ENCODE assay signal across 8 cellular contexts in genomic region chr7:137999496-138000080, GRCh38. TPM values are rescaled to one million over a fixed set of nuclear protein-coding genes. Genes with fewer than 3 reads are reported as not detected.
A peak's percentile ranks its signal among the peaks of the same experiment; 100 is the strongest.
DNase-seq lines count a peak whose midpoint lies in the region; ATAC-seq, FAIRE-seq and TF ChIP-seq lines count a peak whose summit lies in the region.

No MANE protein-coding gene starts in this region.

- H3K9ac ChIP-seq in kidney (ENCODE audit: low read length in 2 of 2), result peak overlapping the region; percentile 7 to 55

- H3K4me1 Mint-ChIP-seq in activated T-cell treated with anti-CD3 and anti-CD28 coated beads, Interleukin-2, amount 50 U/mL, for 24 hours (ENCODE audit: low read depth), result peaks cover 49% of the 10 kb centered on the region

- H3K9me3 ChIP-seq in kidney (ENCODE audit: control insufficient read depth in 1 of 2, low read length in 2 of 2) (no peaks in the 10 kb centered on the region), thoracic aorta (no peaks in the 10 kb centered on the region)

- peak overlapping the region; percentile 96 for H3K4me3 Mint-ChIP-seq in activated T-cell treated with anti-CD3 and anti-CD28 coated beads, Interleukin-2, amount 50 U/mL, for 24 hours

- H3K27ac ChIP-seq in angular gyrus (ENCODE audit: low read depth, low read length) (peak overlapping the region; percentile 51), kidney (ENCODE audit: low read depth in 2 of 2, low read length in 2 of 2) (peak overlapping the region; percentile 25 to 63), thoracic aorta (peak overlapping the region; percentile 96 to 99)

- TF ChIP-seq CTCF in kidney (IDR thresholded peaks at IDR 0.05; ENCODE audit: borderline replicate concordance, extremely low read depth, insufficient read depth) (no peak), thoracic aorta (IDR thresholded peaks at IDR 0.05) (no peak)

- DNase-seq in activated T-cell treated with anti-CD3 and anti-CD28 coated beads, Interleukin-2, amount 50 U/mL, for 24 hours, result no peak
- DNase-seq in activated T-cell treated with anti-CD3 and anti-CD28 coated beads, Interleukin-2, amount 50 U/mL, for 48 hours, result no peak
- DNase-seq in kidney, result no peak
- no peak for DNase-seq in thoracic aorta (ENCODE audit: low spot score)
- DNase-seq in HK-2 (ENCODE audit: unreplicated experiment), result no peak
- DNase-seq in glomerular visceral epithelial cell (ENCODE audit: extremely low spot score), result no peak
- DNase-seq in SIG-M5 treated with dmso at 0.1 percent for 504 hours (lab: John Stamatoyannopoulos, UW; ENCODE audit: unreplicated experiment), result no peak

- peaks cover 25 to 26% of the 10 kb centered on the region in 2 donors for H3K4me1 ChIP-seq in kidney (ENCODE audit: control insufficient read depth in 1 of 2, insufficient read depth in 1 of 2, low read depth in 1 of 2, low read length in 2 of 2)
- peaks cover 43 to 49% of the 10 kb centered on the region in 2 donors for H3K4me1 ChIP-seq in thoracic aorta (ENCODE audit: control insufficient read depth in 1 of 2, low read depth in 2 of 2)

- H3K27me3 Mint-ChIP-seq in activated T-cell treated with anti-CD3 and anti-CD28 coated beads, Interleukin-2, amount 50 U/mL, for 24 hours, result no peaks in the 10 kb centered on the region

- peaks cover 25% of the 10 kb centered on the region for H3K36me3 Mint-ChIP-seq in activated T-cell treated with anti-CD3 and anti-CD28 coated beads, Interleukin-2, amount 50 U/mL, for 24 hours (ENCODE audit: low read depth)

- no peaks in the 10 kb centered on the region for H3K27me3 ChIP-seq in thoracic aorta (replicated peaks; ENCODE audit: insufficient read depth)

- intact Hi-C loops in kidney (cut with DNase I), result no loop called here

- H3K9me3 Mint-ChIP-seq in activated T-cell treated with anti-CD3 and anti-CD28 coated beads, Interleukin-2, amount 50 U/mL, for 24 hours, result no peaks in the 10 kb centered on the region

- H3K36me3 ChIP-seq in kidney (ENCODE audit: control insufficient read depth in 1 of 2, insufficient read depth in 2 of 2, low read length in 2 of 2), result no peaks in the 10 kb centered on the region
- no peaks in the 10 kb centered on the region for H3K36me3 ChIP-seq in thoracic aorta

- no peak for ATAC-seq in thoracic aorta (ENCODE audit: insufficient number of reproducible peaks, low FRiP score, low read depth)

- H3K4me3 ChIP-seq in kidney (ENCODE audit: low read length in 2 of 2) (peak overlapping the region; percentile 66 to 79), thoracic aorta (peak overlapping the region; percentile 98)

- no peak overlapping the region for H3K27ac Mint-ChIP-seq in activated T-cell treated with anti-CD3 and anti-CD28 coated beads, Interleukin-2, amount 50 U/mL, for 24 hours

- FAIRE-seq in kidney (lab: Jason Lieb, UNC), result no peak

RNA-seq across cellular contexts. Expression of gene CREB3L2, which starts 2.3 kb away (rescaled TPM):
- total RNA-seq in kidney, result 114 TPM
- 18.5 TPM for polyA plus RNA-seq in kidney (ENCODE audit: insufficient read depth, low read depth, low replicate concordance)
- 10 to 100 TPM; 85.3 to 96.7 TPM for total RNA-seq in thoracic aorta

Comparison
In these comparisons a context has a peak if more than half of its experiments do, and no peak if none do; other contexts are left out.
1. H3K27ac ChIP-seq: peak in every context shown above with its lines; median percentile 98 in thoracic aorta; 51 in angular gyrus; 44 in kidney.